Comparison of ENCODE assay signal across 17 cellular contexts in the genomic region with DNA sequence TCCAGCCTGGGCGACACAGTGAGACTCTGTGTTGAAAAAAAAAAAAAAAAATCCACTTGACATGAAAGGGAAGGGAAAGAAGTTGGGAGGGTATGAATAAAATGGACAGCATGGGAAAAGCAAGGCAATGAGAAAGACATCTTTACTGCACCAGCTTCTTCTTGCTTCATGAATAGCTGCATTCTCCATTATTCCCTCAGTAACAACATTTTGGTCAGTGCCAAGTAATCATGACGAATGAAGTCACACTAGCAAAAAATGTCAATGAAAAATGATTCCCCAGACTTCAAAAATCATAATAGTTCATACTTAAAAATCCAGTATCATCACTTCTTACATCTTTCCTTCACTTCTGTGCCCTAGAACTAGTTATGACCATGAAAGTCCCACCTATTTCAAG. TPM values are rescaled to one million over a fixed set of nuclear protein-coding genes. Genes with fewer than 3 reads are reported as not detected.
DNase-seq lines count a peak whose midpoint lies in the region; ATAC-seq and TF ChIP-seq lines count a peak whose summit lies in the region.
"Had no signal": no experiment of that assay in that cellular context is flagged by ENCODE, and none has a peak within 500 bp of the region (broad histone marks: within the 10 kb centered on the region; RNA-seq: fewer than 3 reads in every experiment).

No MANE protein-coding gene starts in this region.

- DNase-seq in CD8-positive, alpha-beta T cell, result no peak
- peak in 1 of 49 donors; percentile 45 for DNase-seq in substantia nigra (lab: John Stamatoyannopoulos, UW)
- DNase-seq in mesendoderm, result no peak
- no peak for DNase-seq in activated CD8-positive, alpha-beta memory T cell treated with anti-CD3 and anti-CD28 coated beads for 24 hours
- no peak for DNase-seq in esophagus squamous epithelium (lab: John Stamatoyannopoulos, UW)
- DNase-seq: DMS 273 treated with DMSO at 0.1 percent for 48 hours, H9, NCI-H1105, NCI-H1694, NCI-H2081 treated with DMSO at 0.1 percent for 48 hours, NCI-H446 treated with DMSO at 0.1 percent for 48 hours, NCI-H69, Peyer's patch had no signal

- no peak overlapping the region for H3K9ac ChIP-seq in mesendoderm (ENCODE audit: low read length)

- H3K79me1 ChIP-seq in mesendoderm (ENCODE audit: low read length), result no peaks in the 10 kb centered on the region

- no peak overlapping the region for H3K18ac ChIP-seq in mesendoderm (ENCODE audit: low read length)

- intact Hi-C loops in CD8-positive, alpha-beta T cell (cut with DNase I, micrococcal nuclease), result no loop called here
- intact Hi-C loops in esophagus squamous epithelium (cut with DNase I), result no loop called here

- no peak overlapping the region for H2AK5ac ChIP-seq in mesendoderm (ENCODE audit: low read length)

- no peaks in the 10 kb centered on the region for H3K27me3 Mint-ChIP-seq in CD8-positive, alpha-beta T cell (ENCODE audit: low read depth)

- H2BK5ac ChIP-seq in mesendoderm (ENCODE audit: low read length), result no peak overlapping the region

- ATAC-seq in CD8-positive, alpha-beta T cell, result no peak
- ATAC-seq: K562 had no signal

- H3K4me1 Mint-ChIP-seq in CD8-positive, alpha-beta T cell (ENCODE audit: low read depth), result no peaks in the 10 kb centered on the region
- H3K4me1 Mint-ChIP-seq: H9 had no signal

- H3K4me3 Mint-ChIP-seq in CD8-positive, alpha-beta T cell, result no peak overlapping the region
- H3K4me3 Mint-ChIP-seq: H9 had no signal

- H3K56ac ChIP-seq in mesendoderm (ENCODE audit: low read length), result no peak overlapping the region

- no peak overlapping the region for H4K8ac ChIP-seq in mesendoderm (ENCODE audit: low read depth, low read length)

- H2BK15ac ChIP-seq in mesendoderm (replicated peaks; ENCODE audit: low read depth), result no peak overlapping the region

- CTCF ChIA-PET in CD8-positive, alpha-beta T cell (lab: Charles Lee), result interaction anchor here (0.7 kb wide), 1 partner anchor 275 kb away, joined by 3 read pairs; no protein-coding TSS in a partner anchor

- no peak overlapping the region for H3K4me2 ChIP-seq in mesendoderm (ENCODE audit: low read length)

- H2BK120ac ChIP-seq in mesendoderm (ENCODE audit: low read depth, low read length), result no peak overlapping the region

- no peak overlapping the region for H3K4me3 ChIP-seq in CD8-positive, alpha-beta T cell (ENCODE audit: low read depth, low read length)
- H3K4me3 ChIP-seq in mesendoderm (ENCODE audit: low read length) (no peak overlapping the region), esophagus squamous epithelium (no peak overlapping the region)
- H3K4me3 ChIP-seq: K562, Peyer's patch had no signal

- TF ChIP-seq CTCF in CD8-positive, alpha-beta T cell (IDR thresholded peaks at IDR 0.05), result no peak
- TF ChIP-seq CTCF in esophagus squamous epithelium (IDR thresholded peaks at IDR 0.05), result no peak

- no peak overlapping the region for H4K5ac ChIP-seq in mesendoderm (ENCODE audit: low read length)

- no CpG with 5 or more reads among the region's 2 CpGs for WGBS in mesendoderm (ENCODE audit: extremely low coverage, insufficient coverage, low lambda C conversion rate)
- 91 to 100% methylated on average over 1 to 2 of the region's 2 CpGs for WGBS in esophagus squamous epithelium, 2 donors

- H3K4me1 ChIP-seq in CD8-positive, alpha-beta T cell (ENCODE audit: insufficient read depth, low read length), result no peaks in the 10 kb centered on the region
- no peaks in the 10 kb centered on the region for H3K4me1 ChIP-seq in mesendoderm (ENCODE audit: control insufficient read depth, low read depth, low read length)
- H3K4me1 ChIP-seq in esophagus squamous epithelium, result no peaks in the 10 kb centered on the region
- H3K4me1 ChIP-seq: Peyer's patch had no signal

- H3K27ac Mint-ChIP-seq in CD8-positive, alpha-beta T cell, result peak overlapping the region; percentile 41
- H3K27ac Mint-ChIP-seq: H9 had no signal

- no peak overlapping the region for H3K23ac ChIP-seq in mesendoderm (ENCODE audit: low read length)

- POLR2A ChIA-PET in CD8-positive, alpha-beta T cell (lab: Charles Lee), result no interaction called here

- no peak for TF ChIP-seq POLR2A in esophagus squamous epithelium (IDR thresholded peaks at IDR 0.05)

- H3K79me2 ChIP-seq in mesendoderm (ENCODE audit: control insufficient read depth, insufficient read depth, low read length), result no peaks in the 10 kb centered on the region

- H3K4ac ChIP-seq in mesendoderm (ENCODE audit: low read depth, low read length), result no peak overlapping the region

- peaks cover 79% of the 10 kb centered on the region for H3K36me3 Mint-ChIP-seq in CD8-positive, alpha-beta T cell

- H3K27ac ChIP-seq in CD8-positive, alpha-beta T cell (ENCODE audit: low read depth, low read length), result no peak overlapping the region
- H3K27ac ChIP-seq in angular gyrus (ENCODE audit: low read depth, low read length) (peak overlapping the region; percentile 56), layer of hippocampus (ENCODE audit: low read depth, low read length) (peak overlapping the region; percentile 21), substantia nigra (ENCODE audit: low read depth, low read length, poor library complexity, severe bottlenecking) (peak overlapping the region; percentile 49), mesendoderm (ENCODE audit: low read depth, low read length) (no peak overlapping the region), esophagus squamous epithelium (no peak overlapping the region)
- H3K27ac ChIP-seq: C4-2B, Peyer's patch had no signal

- no peaks in the 10 kb centered on the region for H3K27me3 ChIP-seq in CD8-positive, alpha-beta T cell (ENCODE audit: insufficient read depth, low read length)
- H3K27me3 ChIP-seq in layer of hippocampus (ENCODE audit: control insufficient read depth, insufficient read depth, low read length), result no peaks in the 10 kb centered on the region
- no peaks in the 10 kb centered on the region for H3K27me3 ChIP-seq in mesendoderm (ENCODE audit: insufficient read depth, low read length, poor library complexity)
- H3K27me3 ChIP-seq in esophagus squamous epithelium, result no peaks in the 10 kb centered on the region
- H3K27me3 ChIP-seq: Peyer's patch had no signal

- no peaks in the 10 kb centered on the region for H3K9me3 Mint-ChIP-seq in CD8-positive, alpha-beta T cell
- H3K9me3 Mint-ChIP-seq: H9 had no signal

- H3K36me3 ChIP-seq in CD8-positive, alpha-beta T cell (ENCODE audit: insufficient read depth, low read length), result peaks cover 9% of the 10 kb centered on the region
- H3K36me3 ChIP-seq in mesendoderm (ENCODE audit: control insufficient read depth, insufficient read depth, low read length) (peaks cover 2% of the 10 kb centered on the region), esophagus squamous epithelium (peaks cover 0 to 91% (median 12%) of the 10 kb centered on the region in 3 donors)

- no peaks in the 10 kb centered on the region for H3K9me3 ChIP-seq in CD8-positive, alpha-beta T cell (ENCODE audit: low read length)
- no peaks in the 10 kb centered on the region for H3K9me3 ChIP-seq in esophagus squamous epithelium
- H3K9me3 ChIP-seq: Peyer's patch had no signal

RNA-seq across cellular contexts. Expression of a gene that starts 30.4 kb away (rescaled TPM):
- 10 to 100 TPM; 20.0 to 25.1 TPM for total RNA-seq in CD8-positive, alpha-beta T cell
- 16.0 TPM for polyA plus RNA-seq in mesendoderm (2013, experiment 1 of 2)
- 16.0 TPM for polyA plus RNA-seq in mesendoderm (2013, experiment 2 of 2)
- total RNA-seq in esophagus squamous epithelium, result 10 to 100 TPM; 21.5 to 38.9 (median 29.2) TPM

RNA-seq across cellular contexts. Expression of a gene that starts 50.9 kb away (rescaled TPM):
- total RNA-seq in CD8-positive, alpha-beta T cell, result 10 to 100 TPM; 48.2 to 52.5 TPM
- polyA plus RNA-seq in mesendoderm (2013, experiment 1 of 2), result 4.4 TPM
- 4.7 TPM for polyA plus RNA-seq in mesendoderm (2013, experiment 2 of 2)
- 10 to 100 TPM in 3 of 4 donors, 1 to 10 TPM in 1; 6.0 to 47.9 (median 25.2) TPM for total RNA-seq in esophagus squamous epithelium

Comparison
In these comparisons a context has a peak if more than half of its experiments do, and no peak if none do; other contexts are left out.
1. H3K27ac ChIP-seq: peak in angular gyrus (single experiment), layer of hippocampus (single experiment) and substantia nigra (single experiment); none in CD8-positive, alpha-beta T cell (single experiment), mesendoderm (single experiment) and esophagus squamous epithelium (0 of 4).